ENCODE assay signal across 1 cellular context in the genomic region with DNA sequence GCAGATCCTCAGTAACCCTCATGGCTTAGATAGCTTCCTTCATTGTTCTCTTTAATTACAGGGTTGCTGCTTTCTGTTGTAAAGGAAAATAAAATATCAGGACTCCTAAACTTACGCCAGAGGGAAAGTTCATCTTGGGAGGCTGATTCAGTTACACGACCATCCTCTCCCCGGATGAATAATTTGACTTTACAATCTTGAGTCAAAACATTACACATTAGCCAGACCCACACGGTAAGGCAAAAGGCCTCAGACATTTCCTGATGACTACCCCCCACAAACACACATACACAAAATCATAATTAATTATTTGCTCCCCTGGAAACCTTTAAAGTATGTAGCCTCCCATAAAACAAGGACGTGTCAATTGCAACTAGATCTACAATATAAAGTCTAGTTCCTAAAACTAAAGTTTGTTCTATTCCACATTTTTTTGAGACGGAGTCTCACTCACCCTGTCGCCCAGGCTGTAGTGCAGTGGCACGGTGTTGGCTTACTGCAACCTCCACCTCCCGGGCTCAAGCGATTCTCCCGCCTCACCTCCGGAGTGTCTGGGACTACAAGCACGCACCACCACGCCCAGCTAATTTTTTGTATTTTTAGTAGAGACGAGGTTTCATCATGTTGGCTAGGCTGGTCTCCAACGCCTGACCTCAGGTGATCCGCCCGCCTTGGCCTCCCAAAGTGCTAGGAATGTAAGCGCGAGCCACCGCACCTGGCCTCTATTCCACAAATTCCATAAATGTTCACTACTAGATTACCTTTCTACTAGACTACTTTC.
TF ChIP-seq lines count a peak whose summit lies in the region.

No MANE protein-coding gene starts in this region.

TF ChIP-seq in HepG2, 621 proteins besides CTCF, POLR2A, EP300 and RAD21 (continues in another document):
- TF ChIP-seq ZNF20 (CRISPR knock-in tag; IDR thresholded peaks at IDR 0.05) (0 out of 2 replicates have a peak, but pooled peaks have one; percentile 51), CHCHD3 (CRISPR knock-in tag; IDR thresholded peaks at IDR 0.05) (no peak), FOXK1 (CRISPR knock-in tag; IDR thresholded peaks at IDR 0.05; ENCODE audit: borderline replicate concordance, low read depth) (no peak), ZBTB38 (CRISPR knock-in tag; IDR thresholded peaks at IDR 0.05) (peak; percentile 78; the same call in 1 of the 2 replicates), ZNF749 (CRISPR knock-in tag; IDR thresholded peaks at IDR 0.05; ENCODE audit: borderline replicate concordance) (no peak), PHF21A (CRISPR knock-in tag; IDR thresholded peaks at IDR 0.05) (0 out of 2 replicates have a peak, but pooled peaks have one; percentile 2), SMC3 (IDR thresholded peaks at IDR 0.05; ENCODE audit: low read length) (no peak), KMT2A (CRISPR knock-in tag; IDR thresholded peaks at IDR 0.05) (no peak), ZC3H4 (CRISPR knock-in tag; IDR thresholded peaks at IDR 0.05; ENCODE audit: borderline replicate concordance) (peak; percentile 28; the same call in 1 of the 2 replicates), ZSCAN25 (CRISPR knock-in tag; IDR thresholded peaks at IDR 0.05) (0 out of 2 replicates have a peak, but pooled peaks have one; percentile 2), NR2F1 (CRISPR knock-in tag; IDR thresholded peaks at IDR 0.05) (peak in 1 of 2 experiments; percentile 13; a peak in 1 of 4 replicates), RARA (CRISPR knock-in tag; IDR thresholded peaks at IDR 0.05) (no peak), ZNF788 (CRISPR knock-in tag; IDR thresholded peaks at IDR 0.05; ENCODE audit: borderline replicate concordance) (no peak), GZF1 (CRISPR knock-in tag; IDR thresholded peaks at IDR 0.05) (peak; percentile 53; the same call in 1 of the 2 replicates), PRPF4 (IDR thresholded peaks at IDR 0.05; ENCODE audit: low read depth, low read length, poor library complexity, severe bottlenecking) (peak; percentile 21), CEBPG (CRISPR knock-in tag; IDR thresholded peaks at IDR 0.05) (peak; percentile 41; the same call in 1 of the 2 replicates), BCL6 (CRISPR knock-in tag; IDR thresholded peaks at IDR 0.05) (peak; percentile 16; the same call in 1 of the 2 replicates), ZNF761 (CRISPR knock-in tag; conservative IDR thresholded peaks at IDR 0.05) (0 out of 2 replicates have a peak, but pooled peaks have one; percentile 4), CBX2 (IDR thresholded peaks at IDR 0.05; ENCODE audit: low read depth, low read length) (no peak), CBX2 (CRISPR knock-in tag; IDR thresholded peaks at IDR 0.05; ENCODE audit: low read depth) (no peak), ZSCAN22 (CRISPR knock-in tag; IDR thresholded peaks at IDR 0.05) (0 out of 2 replicates have a peak, but pooled peaks have one; percentile 10)
- TF ChIP-seq, protein P1, sequence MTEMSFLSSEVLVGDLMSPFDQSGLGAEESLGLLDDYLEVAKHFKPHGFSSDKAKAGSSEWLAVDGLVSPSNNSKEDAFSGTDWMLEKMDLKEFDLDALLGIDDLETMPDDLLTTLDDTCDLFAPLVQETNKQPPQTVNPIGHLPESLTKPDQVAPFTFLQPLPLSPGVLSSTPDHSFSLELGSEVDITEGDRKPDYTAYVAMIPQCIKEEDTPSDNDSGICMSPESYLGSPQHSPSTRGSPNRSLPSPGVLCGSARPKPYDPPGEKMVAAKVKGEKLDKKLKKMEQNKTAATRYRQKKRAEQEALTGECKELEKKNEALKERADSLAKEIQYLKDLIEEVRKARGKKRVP (CRISPR knock-in tag; IDR thresholded peaks at IDR 0.05), result 0 out of 4 replicates have a peak, but pooled peaks of 1 of the 2 experiments have one; percentile 12
- TF ChIP-seq, protein P2, sequence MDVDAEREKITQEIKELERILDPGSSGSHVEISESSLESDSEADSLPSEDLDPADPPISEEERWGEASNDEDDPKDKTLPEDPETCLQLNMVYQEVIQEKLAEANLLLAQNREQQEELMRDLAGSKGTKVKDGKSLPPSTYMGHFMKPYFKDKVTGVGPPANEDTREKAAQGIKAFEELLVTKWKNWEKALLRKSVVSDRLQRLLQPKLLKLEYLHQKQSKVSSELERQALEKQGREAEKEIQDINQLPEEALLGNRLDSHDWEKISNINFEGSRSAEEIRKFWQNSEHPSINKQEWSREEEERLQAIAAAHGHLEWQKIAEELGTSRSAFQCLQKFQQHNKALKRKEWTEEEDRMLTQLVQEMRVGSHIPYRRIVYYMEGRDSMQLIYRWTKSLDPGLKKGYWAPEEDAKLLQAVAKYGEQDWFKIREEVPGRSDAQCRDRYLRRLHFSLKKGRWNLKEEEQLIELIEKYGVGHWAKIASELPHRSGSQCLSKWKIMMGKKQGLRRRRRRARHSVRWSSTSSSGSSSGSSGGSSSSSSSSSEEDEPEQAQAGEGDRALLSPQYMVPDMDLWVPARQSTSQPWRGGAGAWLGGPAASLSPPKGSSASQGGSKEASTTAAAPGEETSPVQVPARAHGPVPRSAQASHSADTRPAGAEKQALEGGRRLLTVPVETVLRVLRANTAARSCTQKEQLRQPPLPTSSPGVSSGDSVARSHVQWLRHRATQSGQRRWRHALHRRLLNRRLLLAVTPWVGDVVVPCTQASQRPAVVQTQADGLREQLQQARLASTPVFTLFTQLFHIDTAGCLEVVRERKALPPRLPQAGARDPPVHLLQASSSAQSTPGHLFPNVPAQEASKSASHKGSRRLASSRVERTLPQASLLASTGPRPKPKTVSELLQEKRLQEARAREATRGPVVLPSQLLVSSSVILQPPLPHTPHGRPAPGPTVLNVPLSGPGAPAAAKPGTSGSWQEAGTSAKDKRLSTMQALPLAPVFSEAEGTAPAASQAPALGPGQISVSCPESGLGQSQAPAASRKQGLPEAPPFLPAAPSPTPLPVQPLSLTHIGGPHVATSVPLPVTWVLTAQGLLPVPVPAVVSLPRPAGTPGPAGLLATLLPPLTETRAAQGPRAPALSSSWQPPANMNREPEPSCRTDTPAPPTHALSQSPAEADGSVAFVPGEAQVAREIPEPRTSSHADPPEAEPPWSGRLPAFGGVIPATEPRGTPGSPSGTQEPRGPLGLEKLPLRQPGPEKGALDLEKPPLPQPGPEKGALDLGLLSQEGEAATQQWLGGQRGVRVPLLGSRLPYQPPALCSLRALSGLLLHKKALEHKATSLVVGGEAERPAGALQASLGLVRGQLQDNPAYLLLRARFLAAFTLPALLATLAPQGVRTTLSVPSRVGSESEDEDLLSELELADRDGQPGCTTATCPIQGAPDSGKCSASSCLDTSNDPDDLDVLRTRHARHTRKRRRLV (CRISPR knock-in tag; IDR thresholded peaks at IDR 0.05), result no peak
- TF ChIP-seq, protein P3, sequence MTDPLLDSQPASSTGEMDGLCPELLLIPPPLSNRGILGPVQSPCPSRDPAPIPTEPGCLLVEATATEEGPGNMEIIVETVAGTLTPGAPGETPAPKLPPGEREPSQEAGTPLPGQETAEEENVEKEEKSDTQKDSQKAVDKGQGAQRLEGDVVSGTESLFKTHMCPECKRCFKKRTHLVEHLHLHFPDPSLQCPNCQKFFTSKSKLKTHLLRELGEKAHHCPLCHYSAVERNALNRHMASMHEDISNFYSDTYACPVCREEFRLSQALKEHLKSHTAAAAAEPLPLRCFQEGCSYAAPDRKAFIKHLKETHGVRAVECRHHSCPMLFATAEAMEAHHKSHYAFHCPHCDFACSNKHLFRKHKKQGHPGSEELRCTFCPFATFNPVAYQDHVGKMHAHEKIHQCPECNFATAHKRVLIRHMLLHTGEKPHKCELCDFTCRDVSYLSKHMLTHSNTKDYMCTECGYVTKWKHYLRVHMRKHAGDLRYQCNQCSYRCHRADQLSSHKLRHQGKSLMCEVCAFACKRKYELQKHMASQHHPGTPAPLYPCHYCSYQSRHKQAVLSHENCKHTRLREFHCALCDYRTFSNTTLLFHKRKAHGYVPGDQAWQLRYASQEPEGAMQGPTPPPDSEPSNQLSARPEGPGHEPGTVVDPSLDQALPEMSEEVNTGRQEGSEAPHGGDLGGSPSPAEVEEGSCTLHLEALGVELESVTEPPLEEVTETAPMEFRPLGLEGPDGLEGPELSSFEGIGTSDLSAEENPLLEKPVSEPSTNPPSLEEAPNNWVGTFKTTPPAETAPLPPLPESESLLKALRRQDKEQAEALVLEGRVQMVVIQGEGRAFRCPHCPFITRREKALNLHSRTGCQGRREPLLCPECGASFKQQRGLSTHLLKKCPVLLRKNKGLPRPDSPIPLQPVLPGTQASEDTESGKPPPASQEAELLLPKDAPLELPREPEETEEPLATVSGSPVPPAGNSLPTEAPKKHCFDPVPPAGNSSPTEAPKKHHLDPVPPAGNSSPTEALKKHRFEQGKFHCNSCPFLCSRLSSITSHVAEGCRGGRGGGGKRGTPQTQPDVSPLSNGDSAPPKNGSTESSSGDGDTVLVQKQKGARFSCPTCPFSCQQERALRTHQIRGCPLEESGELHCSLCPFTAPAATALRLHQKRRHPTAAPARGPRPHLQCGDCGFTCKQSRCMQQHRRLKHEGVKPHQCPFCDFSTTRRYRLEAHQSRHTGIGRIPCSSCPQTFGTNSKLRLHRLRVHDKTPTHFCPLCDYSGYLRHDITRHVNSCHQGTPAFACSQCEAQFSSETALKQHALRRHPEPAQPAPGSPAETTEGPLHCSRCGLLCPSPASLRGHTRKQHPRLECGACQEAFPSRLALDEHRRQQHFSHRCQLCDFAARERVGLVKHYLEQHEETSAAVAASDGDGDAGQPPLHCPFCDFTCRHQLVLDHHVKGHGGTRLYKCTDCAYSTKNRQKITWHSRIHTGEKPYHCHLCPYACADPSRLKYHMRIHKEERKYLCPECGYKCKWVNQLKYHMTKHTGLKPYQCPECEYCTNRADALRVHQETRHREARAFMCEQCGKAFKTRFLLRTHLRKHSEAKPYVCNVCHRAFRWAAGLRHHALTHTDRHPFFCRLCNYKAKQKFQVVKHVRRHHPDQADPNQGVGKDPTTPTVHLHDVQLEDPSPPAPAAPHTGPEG (CRISPR knock-in tag; IDR thresholded peaks at IDR 0.05), result no peak
- TF ChIP-seq, protein P4, sequence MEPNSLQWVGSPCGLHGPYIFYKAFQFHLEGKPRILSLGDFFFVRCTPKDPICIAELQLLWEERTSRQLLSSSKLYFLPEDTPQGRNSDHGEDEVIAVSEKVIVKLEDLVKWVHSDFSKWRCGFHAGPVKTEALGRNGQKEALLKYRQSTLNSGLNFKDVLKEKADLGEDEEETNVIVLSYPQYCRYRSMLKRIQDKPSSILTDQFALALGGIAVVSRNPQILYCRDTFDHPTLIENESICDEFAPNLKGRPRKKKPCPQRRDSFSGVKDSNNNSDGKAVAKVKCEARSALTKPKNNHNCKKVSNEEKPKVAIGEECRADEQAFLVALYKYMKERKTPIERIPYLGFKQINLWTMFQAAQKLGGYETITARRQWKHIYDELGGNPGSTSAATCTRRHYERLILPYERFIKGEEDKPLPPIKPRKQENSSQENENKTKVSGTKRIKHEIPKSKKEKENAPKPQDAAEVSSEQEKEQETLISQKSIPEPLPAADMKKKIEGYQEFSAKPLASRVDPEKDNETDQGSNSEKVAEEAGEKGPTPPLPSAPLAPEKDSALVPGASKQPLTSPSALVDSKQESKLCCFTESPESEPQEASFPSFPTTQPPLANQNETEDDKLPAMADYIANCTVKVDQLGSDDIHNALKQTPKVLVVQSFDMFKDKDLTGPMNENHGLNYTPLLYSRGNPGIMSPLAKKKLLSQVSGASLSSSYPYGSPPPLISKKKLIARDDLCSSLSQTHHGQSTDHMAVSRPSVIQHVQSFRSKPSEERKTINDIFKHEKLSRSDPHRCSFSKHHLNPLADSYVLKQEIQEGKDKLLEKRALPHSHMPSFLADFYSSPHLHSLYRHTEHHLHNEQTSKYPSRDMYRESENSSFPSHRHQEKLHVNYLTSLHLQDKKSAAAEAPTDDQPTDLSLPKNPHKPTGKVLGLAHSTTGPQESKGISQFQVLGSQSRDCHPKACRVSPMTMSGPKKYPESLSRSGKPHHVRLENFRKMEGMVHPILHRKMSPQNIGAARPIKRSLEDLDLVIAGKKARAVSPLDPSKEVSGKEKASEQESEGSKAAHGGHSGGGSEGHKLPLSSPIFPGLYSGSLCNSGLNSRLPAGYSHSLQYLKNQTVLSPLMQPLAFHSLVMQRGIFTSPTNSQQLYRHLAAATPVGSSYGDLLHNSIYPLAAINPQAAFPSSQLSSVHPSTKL (CRISPR knock-in tag; IDR thresholded peaks at IDR 0.05), result 0 out of 2 replicates have a peak, but pooled peaks have one; percentile 9
- TF ChIP-seq, protein P5, sequence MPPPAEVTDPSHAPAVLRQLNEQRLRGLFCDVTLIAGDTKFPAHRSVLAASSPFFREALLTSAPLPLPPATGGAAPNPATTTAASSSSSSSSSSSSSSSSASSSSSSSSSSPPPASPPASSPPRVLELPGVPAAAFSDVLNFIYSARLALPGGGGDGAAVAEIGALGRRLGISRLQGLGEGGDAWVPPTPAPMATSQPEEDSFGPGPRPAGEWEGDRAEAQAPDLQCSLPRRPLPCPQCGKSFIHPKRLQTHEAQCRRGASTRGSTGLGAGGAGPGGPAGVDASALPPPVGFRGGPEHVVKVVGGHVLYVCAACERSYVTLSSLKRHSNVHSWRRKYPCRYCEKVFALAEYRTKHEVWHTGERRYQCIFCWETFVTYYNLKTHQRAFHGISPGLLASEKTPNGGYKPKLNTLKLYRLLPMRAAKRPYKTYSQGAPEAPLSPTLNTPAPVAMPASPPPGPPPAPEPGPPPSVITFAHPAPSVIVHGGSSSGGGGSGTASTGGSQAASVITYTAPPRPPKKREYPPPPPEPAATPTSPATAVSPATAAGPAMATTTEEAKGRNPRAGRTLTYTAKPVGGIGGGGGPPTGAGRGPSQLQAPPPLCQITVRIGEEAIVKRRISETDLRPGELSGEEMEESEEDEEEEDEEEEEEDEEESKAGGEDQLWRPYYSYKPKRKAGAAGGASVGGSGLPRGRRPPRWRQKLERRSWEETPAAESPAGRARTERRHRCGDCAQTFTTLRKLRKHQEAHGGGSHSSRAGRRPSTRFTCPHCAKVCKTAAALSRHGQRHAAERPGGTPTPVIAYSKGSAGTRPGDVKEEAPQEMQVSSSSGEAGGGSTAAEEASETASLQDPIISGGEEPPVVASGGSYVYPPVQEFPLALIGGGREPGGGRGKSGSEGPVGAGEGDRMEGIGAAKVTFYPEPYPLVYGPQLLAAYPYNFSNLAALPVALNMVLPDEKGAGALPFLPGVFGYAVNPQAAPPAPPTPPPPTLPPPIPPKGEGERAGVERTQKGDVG (CRISPR knock-in tag; IDR thresholded peaks at IDR 0.05; ENCODE audit: borderline replicate concordance), result peak; percentile 49; the same call in 1 of the 2 replicates
- TF ChIP-seq, protein P6, sequence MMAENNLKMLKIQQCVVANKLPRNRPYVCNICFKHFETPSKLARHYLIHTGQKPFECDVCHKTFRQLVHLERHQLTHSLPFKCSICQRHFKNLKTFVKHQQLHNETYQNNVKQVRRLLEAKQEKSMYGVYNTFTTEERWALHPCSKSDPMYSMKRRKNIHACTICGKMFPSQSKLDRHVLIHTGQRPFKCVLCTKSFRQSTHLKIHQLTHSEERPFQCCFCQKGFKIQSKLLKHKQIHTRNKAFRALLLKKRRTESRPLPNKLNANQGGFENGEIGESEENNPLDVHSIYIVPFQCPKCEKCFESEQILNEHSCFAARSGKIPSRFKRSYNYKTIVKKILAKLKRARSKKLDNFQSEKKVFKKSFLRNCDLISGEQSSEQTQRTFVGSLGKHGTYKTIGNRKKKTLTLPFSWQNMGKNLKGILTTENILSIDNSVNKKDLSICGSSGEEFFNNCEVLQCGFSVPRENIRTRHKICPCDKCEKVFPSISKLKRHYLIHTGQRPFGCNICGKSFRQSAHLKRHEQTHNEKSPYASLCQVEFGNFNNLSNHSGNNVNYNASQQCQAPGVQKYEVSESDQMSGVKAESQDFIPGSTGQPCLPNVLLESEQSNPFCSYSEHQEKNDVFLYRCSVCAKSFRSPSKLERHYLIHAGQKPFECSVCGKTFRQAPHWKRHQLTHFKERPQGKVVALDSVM (CRISPR knock-in tag; IDR thresholded peaks at IDR 0.05), result peak; percentile 60; the same call in 1 of the 2 replicates
